In the genomic region with DNA sequence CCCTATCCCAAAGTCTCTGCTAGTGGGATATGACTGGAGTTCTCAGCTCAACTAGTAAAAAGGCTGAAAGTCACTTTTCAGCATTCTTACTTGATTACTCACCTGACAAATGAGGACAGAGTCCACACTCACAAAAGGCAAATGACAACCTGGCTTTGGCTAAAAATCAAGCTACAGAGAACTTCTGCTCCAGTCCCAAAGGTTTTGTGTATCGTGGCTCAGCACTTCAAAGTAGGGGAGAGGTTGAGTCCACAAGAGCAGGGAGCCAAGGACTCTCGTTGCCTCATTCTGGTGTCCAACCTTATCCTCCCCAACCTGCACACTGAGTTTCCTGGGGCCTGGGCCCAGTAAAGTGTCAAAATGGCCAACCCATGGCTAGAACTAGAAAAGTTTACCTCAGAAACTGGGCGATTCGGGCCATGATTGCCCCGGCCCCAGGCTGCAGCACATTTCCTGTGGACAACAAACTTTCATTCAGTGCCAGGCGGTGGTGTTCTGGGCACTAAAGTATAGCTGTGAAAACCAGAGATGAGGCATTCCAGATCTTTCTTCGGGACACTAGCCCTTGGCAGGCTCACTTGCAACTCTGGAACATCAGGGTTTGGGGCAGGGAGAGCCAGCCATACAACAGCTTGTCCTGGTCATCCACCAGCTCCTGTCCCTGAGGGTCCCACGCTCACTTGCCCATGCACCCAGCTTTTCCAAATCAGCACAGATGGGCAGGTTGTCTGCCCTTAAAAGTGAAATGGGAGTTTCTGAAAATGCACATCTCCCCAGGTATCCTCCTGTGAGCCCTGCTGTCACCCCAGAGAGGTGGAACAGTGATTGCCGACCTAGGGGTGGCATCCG, we compare ENCODE assay signal across 13 cellular contexts. TPM values are rescaled to one million over a fixed set of nuclear protein-coding genes. Genes with fewer than 3 reads are reported as not detected.
DNase-seq lines count a peak whose midpoint lies in the region; ATAC-seq and TF ChIP-seq lines count a peak whose summit lies in the region.
"Had no signal": no experiment of that assay in that cellular context is flagged by ENCODE, and none has a peak within 500 bp of the region (broad histone marks: within the 10 kb centered on the region; RNA-seq: fewer than 3 reads in every experiment).

No MANE protein-coding gene starts in this region.

- intact Hi-C loops in upper lobe of right lung (cut with DNase I): no loop called here

- peak overlapping the region; percentile 32 for H3K27ac ChIP-seq in upper lobe of right lung
- H3K27ac ChIP-seq: gastroesophageal sphincter had no signal

- no peaks in the 10 kb centered on the region for H3K9me3 ChIP-seq in upper lobe of right lung
- H3K9me3 ChIP-seq: gastroesophageal sphincter, spleen had no signal

- no peaks in the 10 kb centered on the region for H3K9me3 Mint-ChIP-seq in activated naive CD8-positive, alpha-beta T cell (ENCODE audit: low read depth)
- H3K9me3 Mint-ChIP-seq in activated naive CD8-positive, alpha-beta T cell treated with anti-CD3 and anti-CD28 coated beads, Interleukin-2, amount 50 U/mL, for 24 hours: no peaks in the 10 kb centered on the region
- peaks cover 0 to 2% (median 0%) of the 10 kb centered on the region in 5 experiments for H3K9me3 Mint-ChIP-seq in brain
- H3K9me3 Mint-ChIP-seq in mesothelial cell of epicardium: no peaks in the 10 kb centered on the region

- H3K27me3 Mint-ChIP-seq in activated naive CD8-positive, alpha-beta T cell: no peaks in the 10 kb centered on the region
- no peaks in the 10 kb centered on the region for H3K27me3 Mint-ChIP-seq in activated naive CD8-positive, alpha-beta T cell treated with anti-CD3 and anti-CD28 coated beads, Interleukin-2, amount 50 U/mL, for 24 hours
- H3K27me3 Mint-ChIP-seq in brain: peaks cover 21% of the 10 kb centered on the region
- no peaks in the 10 kb centered on the region for H3K27me3 Mint-ChIP-seq in mesothelial cell of epicardium (ENCODE audit: low read depth)

- peaks cover 27% of the 10 kb centered on the region for H3K4me1 ChIP-seq in upper lobe of right lung

- DNase-seq in activated naive CD8-positive, alpha-beta T cell treated with anti-CD3 and anti-CD28 coated beads, Interleukin-2, amount 50 U/mL, for 24 hours: no peak
- DNase-seq in mesothelial cell of epicardium (ENCODE audit: low spot score in 2 of 2, unreplicated experiment in 2 of 2) (no peak), upper lobe of right lung (peak; percentile 59), activated gamma-delta T cell (lab: John Stamatoyannopoulos, UW) (no peak), NCI-H345 (lab: John Stamatoyannopoulos, UW) (no peak), DMS79 treated with DMSO at 0.1 percent for 48 hours (lab: John Stamatoyannopoulos, UW) (no peak)
- DNase-seq: activated CD4-positive, CD25-positive, alpha-beta regulatory T cell; cortex of kidney; SHP77 treated with DMSO at 0.1 percent for 48 hours; spleen had no signal

- peaks cover 53% of the 10 kb centered on the region for H3K4me1 Mint-ChIP-seq in activated naive CD8-positive, alpha-beta T cell (ENCODE audit: low read depth)
- H3K4me1 Mint-ChIP-seq in activated naive CD8-positive, alpha-beta T cell treated with anti-CD3 and anti-CD28 coated beads, Interleukin-2, amount 50 U/mL, for 24 hours: peaks cover 34% of the 10 kb centered on the region
- peaks cover 43% of the 10 kb centered on the region for H3K4me1 Mint-ChIP-seq in brain
- peaks cover 43% of the 10 kb centered on the region for H3K4me1 Mint-ChIP-seq in mesothelial cell of epicardium

- peak overlapping the region; percentile 47 for H3K27ac Mint-ChIP-seq in activated naive CD8-positive, alpha-beta T cell
- no peak overlapping the region for H3K27ac Mint-ChIP-seq in activated naive CD8-positive, alpha-beta T cell treated with anti-CD3 and anti-CD28 coated beads, Interleukin-2, amount 50 U/mL, for 24 hours
- H3K27ac Mint-ChIP-seq in brain (peak overlapping the region in 1 of 5 experiments; percentile 50), mesothelial cell of epicardium (peak overlapping the region; percentile 4)

- no peak for ATAC-seq in activated naive CD8-positive, alpha-beta T cell treated with anti-CD3 and anti-CD28 coated beads, Interleukin-2, amount 50 U/mL, for 24 hours
- no peak for ATAC-seq in upper lobe of right lung
- ATAC-seq: gastroesophageal sphincter had no signal

- no peak overlapping the region for H3K4me3 ChIP-seq in upper lobe of right lung
- H3K4me3 ChIP-seq: gastroesophageal sphincter had no signal

- TF ChIP-seq CTCF in brain (conservative IDR thresholded peaks at IDR 0.05) (no peak), mesothelial cell of epicardium (IDR thresholded peaks at IDR 0.05; ENCODE audit: unreplicated experiment) (no peak), upper lobe of right lung (IDR thresholded peaks at IDR 0.05) (no peak)

- peak overlapping the region; percentile 35 for H3K4me3 Mint-ChIP-seq in activated naive CD8-positive, alpha-beta T cell
- no peak overlapping the region for H3K4me3 Mint-ChIP-seq in activated naive CD8-positive, alpha-beta T cell treated with anti-CD3 and anti-CD28 coated beads, Interleukin-2, amount 50 U/mL, for 24 hours
- H3K4me3 Mint-ChIP-seq in brain (peak overlapping the region; percentile 16 to 72 (median 34)), mesothelial cell of epicardium (no peak overlapping the region)

- no peaks in the 10 kb centered on the region for H3K36me3 Mint-ChIP-seq in activated naive CD8-positive, alpha-beta T cell
- H3K36me3 Mint-ChIP-seq in activated naive CD8-positive, alpha-beta T cell treated with anti-CD3 and anti-CD28 coated beads, Interleukin-2, amount 50 U/mL, for 24 hours (ENCODE audit: low read depth): peaks cover 34% of the 10 kb centered on the region
- H3K36me3 Mint-ChIP-seq in brain (peaks cover 50% of the 10 kb centered on the region), mesothelial cell of epicardium (peaks cover 14% of the 10 kb centered on the region)

- peaks cover 63% of the 10 kb centered on the region for H3K36me3 ChIP-seq in upper lobe of right lung

- no peaks in the 10 kb centered on the region for H3K27me3 ChIP-seq in upper lobe of right lung
- H3K27me3 ChIP-seq: gastroesophageal sphincter, spleen had no signal

RNA-seq across cellular contexts. Expression of a gene that starts 3.1 kb away (rescaled TPM):
- polyA plus RNA-seq in brain (ENCODE audit: insufficient read depth, low read depth, low replicate concordance): 49.6 TPM
- total RNA-seq in mesothelial cell of epicardium (52.7 to 57.7 TPM (median 53.2 TPM) in 3 replicates), upper lobe of right lung (81.7 TPM)

RNA-seq across cellular contexts. Expression of a gene that starts 4.7 kb away (rescaled TPM):
- polyA plus RNA-seq in brain (ENCODE audit: insufficient read depth, low read depth, low replicate concordance): 10.0 TPM
- total RNA-seq in mesothelial cell of epicardium (27.3 to 33.1 TPM (median 28.1 TPM) in 3 replicates), upper lobe of right lung (70.2 TPM)

RNA-seq across cellular contexts. Expression of a gene that starts 31.6 kb away (rescaled TPM):
- 13.8 TPM for polyA plus RNA-seq in brain (ENCODE audit: insufficient read depth, low read depth, low replicate concordance)
- total RNA-seq in mesothelial cell of epicardium: 42.3 to 43.2 TPM (median 42.6 TPM) in 3 replicates
- total RNA-seq in upper lobe of right lung: 32.7 TPM

Comparison
In these comparisons a context has a peak if more than half of its experiments do, and no peak if none do; other contexts are left out.
1. H3K4me3 Mint-ChIP-seq: peak in activated naive CD8-positive, alpha-beta T cell (single experiment) and brain (5 of 5); none in activated naive CD8-positive, alpha-beta T cell treated with anti-CD3 and anti-CD28 coated beads, Interleukin-2, amount 50 U/mL, for 24 hours (single experiment) and mesothelial cell of epicardium (single experiment).